In genomic region chr12:51798507-51798906, GRCh38 we compare ENCODE assay signal across 27 cellular contexts. TPM values are rescaled to one million over a fixed set of nuclear protein-coding genes. Genes with fewer than 3 reads are reported as not detected.
DNase-seq lines count a peak whose midpoint lies in the region; ATAC-seq, FAIRE-seq and TF ChIP-seq lines count a peak whose summit lies in the region.
"Had no signal": no experiment of that assay in that cellular context is flagged by ENCODE, and none has a peak within 500 bp of the region (broad histone marks: within the 10 kb centered on the region; RNA-seq: fewer than 3 reads in every experiment).

No MANE protein-coding gene starts in this region.

- no peak overlapping the region for H3K4me3 ChIP-seq in bronchial epithelial cell (ENCODE audit: low read depth, low read length)
- no peak overlapping the region for H3K4me3 ChIP-seq in brain microvascular endothelial cell (ENCODE audit: low read depth, low read length)
- H3K4me3 ChIP-seq: BLaER1 treated with 17β-estradiol and CSF1 and Interleukin-3, amounts not matched to agents 10 nM and 100 nM had no signal

- TF ChIP-seq CTCF in bronchial epithelial cell (IDR thresholded peaks at IDR 0.05; ENCODE audit: insufficient read depth, low read length, severe bottlenecking) (no peak), brain microvascular endothelial cell (IDR thresholded peaks at IDR 0.05; ENCODE audit: low read depth, low read length, missing control alignments) (no peak)

- no peak overlapping the region for H3K27ac ChIP-seq in brain microvascular endothelial cell
- H3K27ac ChIP-seq: BLaER1 treated with 17β-estradiol and CSF1 and Interleukin-3, amounts not matched to agents 10 nM and 100 nM; KMS-11 had no signal

- H3K27me3 ChIP-seq in bronchial epithelial cell (ENCODE audit: control insufficient read depth, insufficient read depth, low read length) (no peaks in the 10 kb centered on the region), brain microvascular endothelial cell (replicated peaks) (no peaks in the 10 kb centered on the region)
- H3K27me3 ChIP-seq: BLaER1 treated with 17β-estradiol and CSF1 and Interleukin-3, amounts not matched to agents 10 nM and 100 nM had no signal

- ATAC-seq in HG02610 (IDR thresholded peaks at IDR 0.05; ENCODE audit: unreplicated experiment) = no peak
- ATAC-seq: Panc1 had no signal

- DNase-seq in ELR (ENCODE audit: low read depth) (peak; percentile 34), M059J (ENCODE audit: low read depth) (peak; percentile 38), bronchial epithelial cell (ENCODE audit: low read depth) (peak; percentile 17), renal cortical epithelial cell (ENCODE audit: low read depth) (peak; percentile 41), brain microvascular endothelial cell (no peak)
- no peak for DNase-seq in activated effector memory CD4-positive, alpha-beta T cell treated with Interleukin-2 at 50 U/mL for 16 hours
- DNase-seq: AML-193; CD4-positive, alpha-beta T cell; COR-L47; DMS53; GDM1; HCEC 1CT; NCI-H1048; NCI-H1417; NCI-H1694; NCI-H2081; NCI-H2227 treated with DMSO at 0.1 percent for 48 hours; NCI-H526 treated with DMSO at 0.1 percent for 48 hours; SHP77 treated with DMSO at 0.1 percent for 48 hours had no signal

- peak; percentile 47 for FAIRE-seq in bronchial epithelial cell (lab: Jason Lieb, UNC)
- FAIRE-seq: A204.1, GM12891, H1 had no signal

- no peaks in the 10 kb centered on the region for H3K36me3 ChIP-seq in bronchial epithelial cell (ENCODE audit: control insufficient read depth, insufficient read depth, low read length)
- H3K36me3 ChIP-seq in brain microvascular endothelial cell (replicated peaks) = no peaks in the 10 kb centered on the region
- H3K36me3 ChIP-seq: BLaER1 treated with 17β-estradiol and CSF1 and Interleukin-3, amounts not matched to agents 10 nM and 100 nM had no signal

- in situ Hi-C loops in brain microvascular endothelial cell (cut with HindIII; ENCODE audit: low pct_ligation_motif_present, low sequenced_read_pairs) = no loop called here

RNA-seq across cellular contexts. Expression of gene FIGNL2, which starts 50.0 kb away (rescaled TPM):
- 0.10 TPM in 1 of 2 replicates, not detected in the other for total RNA-seq in M059J (2014; rRNA removed; shearing (Covaris generic))
- total RNA-seq in bronchial epithelial cell (not detected in 2 replicates), renal cortical epithelial cell (0.52 and 5.5 TPM in 2 replicates)
- total RNA-seq: HT-29 had no signal

Comparison
In these comparisons a context has a peak if more than half of its experiments do, and no peak if none do; other contexts are left out.
1. DNase-seq: peak in ELR (single experiment), M059J (single experiment), bronchial epithelial cell (single experiment) and renal cortical epithelial cell (single experiment); none in activated effector memory CD4-positive, alpha-beta T cell treated with Interleukin-2 at 50 U/mL for 16 hours (single experiment) and brain microvascular endothelial cell (single experiment).